In genomic region chr2:208359632-208359986, GRCh38 we compare ENCODE assay signal across 11 cellular contexts. TPM values are rescaled to one million over a fixed set of nuclear protein-coding genes. Genes with fewer than 3 reads are reported as not detected.
DNase-seq lines count a peak whose midpoint lies in the region; ATAC-seq and TF ChIP-seq lines count a peak whose summit lies in the region.
"Had no signal": no experiment of that assay in that cellular context is flagged by ENCODE, and none has a peak within 500 bp of the region (broad histone marks: within the 10 kb centered on the region; RNA-seq: fewer than 3 reads in every experiment).

No MANE protein-coding gene starts in this region.

- no peaks in the 10 kb centered on the region; the same call in 1 of the 2 replicates for H3K9me3 ChIP-seq in MG63

- H3K4me3 ChIP-seq in GM06990 (replicated peaks; ENCODE audit: low read depth, low read length) (no peak overlapping the region), fibroblast of mammary gland (ENCODE audit: control insufficient read depth, low read depth, low read length) (peak overlapping the region; percentile 52), MG63 (no peak overlapping the region)

- TF ChIP-seq CTCF in GM06990 (IDR thresholded peaks at IDR 0.05; ENCODE audit: insufficient read depth, low read length, poor library complexity, severe bottlenecking) (no peak), fibroblast of mammary gland (conservative IDR thresholded peaks at IDR 0.05; ENCODE audit: control insufficient read depth, insufficient read depth, low read depth, low read length) (no peak)

- H3K36me3 ChIP-seq in GM06990 (ENCODE audit: control insufficient read depth, insufficient read depth, low read length) (peaks cover 8% of the 10 kb centered on the region), MG63 (peaks cover 13% of the 10 kb centered on the region)

- no peak for ATAC-seq in HG03139 (IDR thresholded peaks at IDR 0.05; ENCODE audit: unreplicated experiment)
- no peak for ATAC-seq in GM18519 (IDR thresholded peaks at IDR 0.05; ENCODE audit: low FRiP score, unreplicated experiment)

- DNase-seq in GM06990 (ENCODE audit: extremely low read depth, insufficient read length) (peak; percentile 12), NCI-H510A treated with DMSO at 0.1 percent for 48 hours (lab: John Stamatoyannopoulos, UW) (peak; percentile 96), fibroblast of mammary gland (ENCODE audit: low read depth) (no peak), occipital lobe (lab: John Stamatoyannopoulos, UW) (peak; percentile 63), MG63 (no peak), epidermal melanocyte (ENCODE audit: insufficient read length, low spot score) (no peak)
- DNase-seq: COR-L47, NCI-H1930, SIG-M5 had no signal

- H3K27me3 ChIP-seq in GM06990 (replicated peaks; ENCODE audit: control insufficient read depth, insufficient read depth, low read length) = no peaks in the 10 kb centered on the region
- no peaks in the 10 kb centered on the region for H3K27me3 ChIP-seq in MG63

RNA-seq across cellular contexts. Expression of gene PTH2R, which starts 47.0 kb away (rescaled TPM):
- 1.4 TPM for total RNA-seq in occipital lobe
- not detected in 2 replicates for total RNA-seq in MG63 (2014; rRNA removed; shearing (Covaris generic); ENCODE audit: low replicate concordance)

Comparison
In these comparisons a context has a peak if more than half of its experiments do, and no peak if none do; other contexts are left out.
1. DNase-seq: peak in GM06990 (single experiment), NCI-H510A treated with DMSO at 0.1 percent for 48 hours (single experiment) and occipital lobe (single experiment); none in fibroblast of mammary gland (single experiment), MG63 (single experiment) and epidermal melanocyte (single experiment).